Comparison of ENCODE assay signal across 8 cellular contexts in genomic region chr17:45228985-45229517, GRCh38. TPM values are rescaled to one million over a fixed set of nuclear protein-coding genes. Genes with fewer than 3 reads are reported as not detected.
DNase-seq lines count a peak whose midpoint lies in the region; ATAC-seq, FAIRE-seq and TF ChIP-seq lines count a peak whose summit lies in the region.

No MANE protein-coding gene starts in this region.

- no CpG with 5 or more reads among the region's 14 CpGs for WGBS in gastroesophageal sphincter (ENCODE audit: low coverage in 1 of 2), 2 donors
- 90 to 92% methylated on average over 14 of the region's 14 CpGs for WGBS in aorta, 2 donors

- DNase-seq in GDM1 (lab: John Stamatoyannopoulos, UW) (peak; percentile 65), RPMI7951 (ENCODE audit: low read depth) (peak; percentile 87), aorta (peak; percentile 91 to 93), frontal cortex (ENCODE audit: low spot score in 2 of 2) (no peak)
- peak; percentile 75 for DNase-seq in activated T-helper 2 cell treated with anti-CD3 and anti-CD28 coated beads, Interferon-gamma antibody, Interleukin-2, Interleukin-4, amounts not matched to agents 10 μg/mL and 5 μg/mL and 100 μg/mL, durations not matched to agents 14 hours and 24 hours and 36 hours (ENCODE audit: low spot score)

- no peak for FAIRE-seq in frontal cortex (lab: Jason Lieb, UNC)

- no peaks in the 10 kb centered on the region for H3K9me3 Mint-ChIP-seq in activated T-helper 2 cell treated with anti-CD3 and anti-CD28 coated beads, Interferon-gamma antibody, Interleukin-2, Interleukin-4, amounts not matched to agents 10 μg/mL and 5 μg/mL and 100 μg/mL, durations not matched to agents 14 hours and 24 hours and 36 hours

- H3K4me1 Mint-ChIP-seq in activated T-helper 2 cell treated with anti-CD3 and anti-CD28 coated beads, Interferon-gamma antibody, Interleukin-2, Interleukin-4, amounts not matched to agents 10 μg/mL and 5 μg/mL and 100 μg/mL, durations not matched to agents 14 hours and 24 hours and 36 hours (ENCODE audit: low read depth) = peaks cover 81% of the 10 kb centered on the region

- intact Hi-C loops in activated T-helper 2 cell treated with anti-CD3 and anti-CD28 coated beads, Interferon-gamma antibody, Interleukin-2, Interleukin-4, amounts not matched to agents 10 μg/mL and 5 μg/mL and 100 μg/mL, durations not matched to agents 14 hours and 24 hours and 36 hours (cut with micrococcal nuclease) = loop anchor here (1.0 kb wide), 2 partner anchors 18 to 83 kb away; no protein-coding TSS in a partner anchor
- intact Hi-C loops in aorta (cut with DNase I) = no loop called here

- no peak for TF ChIP-seq EP300 in gastroesophageal sphincter (IDR thresholded peaks at IDR 0.05)

- H3K9me3 ChIP-seq in gastroesophageal sphincter (no peaks in the 10 kb centered on the region), aorta (ENCODE audit: control insufficient read depth, low read length) (no peaks in the 10 kb centered on the region)

- peak overlapping the region; percentile 98 for H3K4me3 Mint-ChIP-seq in activated T-helper 2 cell treated with anti-CD3 and anti-CD28 coated beads, Interferon-gamma antibody, Interleukin-2, Interleukin-4, amounts not matched to agents 10 μg/mL and 5 μg/mL and 100 μg/mL, durations not matched to agents 14 hours and 24 hours and 36 hours (ENCODE audit: low read depth)

- H3K36me3 ChIP-seq in gastroesophageal sphincter (no peaks in the 10 kb centered on the region), rectal smooth muscle tissue (ENCODE audit: control insufficient read depth, insufficient read depth, low read length) (no peaks in the 10 kb centered on the region), aorta (ENCODE audit: control insufficient read depth in 1 of 2, insufficient read depth in 2 of 2, low read length in 1 of 2) (no peaks in the 10 kb centered on the region)

- no peak overlapping the region for H3K4me3 ChIP-seq in gastroesophageal sphincter
- H3K4me3 ChIP-seq in rectal smooth muscle tissue (ENCODE audit: low read length) = no peak overlapping the region
- no peak overlapping the region for H3K4me3 ChIP-seq in aorta (ENCODE audit: low read length in 2 of 2)

- H3K27me3 ChIP-seq in gastroesophageal sphincter (peaks cover 18% of the 10 kb centered on the region), rectal smooth muscle tissue (ENCODE audit: control insufficient read depth, insufficient read depth, low read length) (no peaks in the 10 kb centered on the region), aorta (ENCODE audit: control insufficient read depth in 1 of 2, insufficient read depth in 2 of 2, low read length in 1 of 2) (no peaks in the 10 kb centered on the region)

- H3K27ac Mint-ChIP-seq in activated T-helper 2 cell treated with anti-CD3 and anti-CD28 coated beads, Interferon-gamma antibody, Interleukin-2, Interleukin-4, amounts not matched to agents 10 μg/mL and 5 μg/mL and 100 μg/mL, durations not matched to agents 14 hours and 24 hours and 36 hours = peak overlapping the region; percentile 97

- no peak for TF ChIP-seq CTCF in gastroesophageal sphincter (IDR thresholded peaks at IDR 0.05)

- ATAC-seq in HG02678 (IDR thresholded peaks at IDR 0.05; ENCODE audit: unreplicated experiment) = peak; percentile 31
- ATAC-seq in gastroesophageal sphincter = peak; percentile 88
- peak; percentile 80 for ATAC-seq in aorta (ENCODE audit: low FRiP score)

- H3K27ac ChIP-seq in gastroesophageal sphincter = peak overlapping the region in 3 of 4 donors; percentile 76 to 86 (median 83)
- H3K27ac ChIP-seq in rectal smooth muscle tissue (ENCODE audit: low read depth, low read length) = peak overlapping the region; percentile 48
- H3K27ac ChIP-seq in aorta (ENCODE audit: low read depth in 1 of 2, low read length in 2 of 2) = no peak overlapping the region

- no peak for TF ChIP-seq POLR2A in gastroesophageal sphincter (IDR thresholded peaks at IDR 0.05)

- no peaks in the 10 kb centered on the region for H3K27me3 Mint-ChIP-seq in activated T-helper 2 cell treated with anti-CD3 and anti-CD28 coated beads, Interferon-gamma antibody, Interleukin-2, Interleukin-4, amounts not matched to agents 10 μg/mL and 5 μg/mL and 100 μg/mL, durations not matched to agents 14 hours and 24 hours and 36 hours (ENCODE audit: low read depth)

- H3K36me3 Mint-ChIP-seq in activated T-helper 2 cell treated with anti-CD3 and anti-CD28 coated beads, Interferon-gamma antibody, Interleukin-2, Interleukin-4, amounts not matched to agents 10 μg/mL and 5 μg/mL and 100 μg/mL, durations not matched to agents 14 hours and 24 hours and 36 hours (ENCODE audit: low read depth) = peaks cover 70% of the 10 kb centered on the region

- H3K9ac ChIP-seq in rectal smooth muscle tissue (ENCODE audit: low read length) = peak overlapping the region; percentile 19

- H3K4me1 ChIP-seq in gastroesophageal sphincter (peaks cover 0 to 53% (median 39%) of the 10 kb centered on the region in 3 donors), rectal smooth muscle tissue (ENCODE audit: control insufficient read depth, insufficient read depth, low read length) (peaks cover 2% of the 10 kb centered on the region), aorta (ENCODE audit: control insufficient read depth in 1 of 2, insufficient read depth in 2 of 2, low read length in 2 of 2) (no peaks in the 10 kb centered on the region)

RNA-seq across cellular contexts. Expression of gene FMNL1, which starts 7.4 kb away (rescaled TPM):
- total RNA-seq in RPMI7951 (2014; rRNA removed; shearing (Covaris generic)) = 10.3 and 13.1 TPM in 2 replicates
- 469 and 475 TPM in 2 replicates for total RNA-seq in activated T-helper 2 cell treated with anti-CD3 and anti-CD28 coated beads, Interferon-gamma antibody, Interleukin-2, Interleukin-4, amounts not matched to agents 10 μg/mL and 5 μg/mL and 100 μg/mL, durations not matched to agents 14 hours and 24 hours and 36 hours
- total RNA-seq in gastroesophageal sphincter (10 to 100 TPM; 12.0 to 21.9 (median 14.9) TPM), aorta (10 to 100 TPM; 24.0 to 51.7 TPM), frontal cortex (4.1 TPM)
- polyA plus RNA-seq in aorta = 10 to 100 TPM in 1 of 2 donors, 1 to 10 TPM in 1; 2.2 to 11.9 TPM

RNA-seq across cellular contexts. Expression of gene SPATA32, which starts 32.8 kb away (rescaled TPM):
- total RNA-seq in RPMI7951 (2014; rRNA removed; shearing (Covaris generic)) = not detected in 2 replicates
- 0.37 and 0.67 TPM in 2 replicates for total RNA-seq in activated T-helper 2 cell treated with anti-CD3 and anti-CD28 coated beads, Interferon-gamma antibody, Interleukin-2, Interleukin-4, amounts not matched to agents 10 μg/mL and 5 μg/mL and 100 μg/mL, durations not matched to agents 14 hours and 24 hours and 36 hours
- total RNA-seq in gastroesophageal sphincter (not detected), aorta (not detected), frontal cortex (not detected)
- polyA plus RNA-seq in aorta = not detected

Comparison
In these comparisons a context has a peak if more than half of its experiments do, and no peak if none do; other contexts are left out.
1. DNase-seq: peak in GDM1 (single experiment), RPMI7951 (single experiment), activated T-helper 2 cell treated with anti-CD3 and anti-CD28 coated beads, Interferon-gamma antibody, Interleukin-2, Interleukin-4, amounts not matched to agents 10 μg/mL and 5 μg/mL and 100 μg/mL, durations not matched to agents 14 hours and 24 hours and 36 hours (single experiment) and aorta (2 of 2); none in frontal cortex (0 of 2).
2. ATAC-seq: peak in every context shown above with its lines; median percentile 88 in gastroesophageal sphincter; 80 in aorta; 31 in HG02678.
3. H3K27ac ChIP-seq: peak in gastroesophageal sphincter (3 of 4) and rectal smooth muscle tissue (single experiment); none in aorta (0 of 2).